22 cellular contexts compared by ENCODE assay signal in genomic region chr9:126677188-126678084, GRCh38.
A peak's percentile ranks its signal among the peaks of the same experiment; 100 is the strongest.
DNase-seq lines count a peak whose midpoint lies in the region; ATAC-seq, FAIRE-seq and TF ChIP-seq lines count a peak whose summit lies in the region.
"Had no signal": no experiment of that assay in that cellular context is flagged by ENCODE, and none has a peak within 500 bp of the region (broad histone marks: within the 10 kb centered on the region; RNA-seq: fewer than 3 reads in every experiment).

No MANE protein-coding gene starts in this region.

- TF ChIP-seq EP300 in SK-N-SH (IDR thresholded peaks at IDR 0.05; ENCODE audit: borderline replicate concordance in 1 of 2, low read depth in 1 of 2, low read length in 1 of 2): no peak

- no peaks in the 10 kb centered on the region for H3K36me3 Mint-ChIP-seq in WTC11

- TF ChIP-seq CTCF in SK-N-SH (IDR thresholded peaks at IDR 0.05): no peak
- no peak for TF ChIP-seq CTCF in WTC11 (IDR thresholded peaks at IDR 0.05)
- TF ChIP-seq CTCF in kidney (IDR thresholded peaks at IDR 0.05; ENCODE audit: borderline replicate concordance, extremely low read depth, insufficient read depth): no peak

- no peaks in the 10 kb centered on the region for H4K20me1 ChIP-seq in SK-N-SH (ENCODE audit: insufficient read depth)

- intact Hi-C loops in kidney (cut with DNase I): no loop called here

- H3K9me2 ChIP-seq in SK-N-SH: no peaks in the 10 kb centered on the region

- H3K27ac Mint-ChIP-seq in WTC11: no peak overlapping the region
- H3K27ac Mint-ChIP-seq: activated naive CD4-positive, alpha-beta T cell treated with anti-CD3 and anti-CD28 coated beads for 36 hours; mesothelial cell of epicardium had no signal

- H3K27me3 Mint-ChIP-seq in WTC11 (ENCODE audit: low read depth): peaks cover 95% of the 10 kb centered on the region

- no peak overlapping the region for H2AFZ ChIP-seq in SK-N-SH (ENCODE audit: low read depth)

- H3F3A ChIP-seq in SK-N-SH (replicated peaks; ENCODE audit: insufficient read depth): no peaks in the 10 kb centered on the region

- H3K27me3 ChIP-seq in SK-N-SH (ENCODE audit: insufficient read depth) (peaks cover 35% of the 10 kb centered on the region), iPS-20b (ENCODE audit: insufficient read depth, low read length) (peaks cover 98% of the 10 kb centered on the region)

- H3K4me1 Mint-ChIP-seq in WTC11: peaks cover 68% of the 10 kb centered on the region

- no peak for ATAC-seq in SK-N-SH treated with all-trans-retinoic acid at 6 μM for 48 hours
- ATAC-seq in WTC11: peak; percentile 7
- ATAC-seq: left ventricle myocardium superior had no signal

- H3K4me3 Mint-ChIP-seq in WTC11: peak overlapping the region; percentile 58
- H3K4me3 Mint-ChIP-seq: activated naive CD4-positive, alpha-beta T cell treated with anti-CD3 and anti-CD28 coated beads for 36 hours; mesothelial cell of epicardium; neural crest cell had no signal

- CTCF ChIA-PET in SK-N-SH (lab: Yijun Ruan, JAX): interaction anchor here (0.8 to 7.3 kb wide), 7 partner anchors 10 to 119 kb away, joined by 3 to 45 read pairs (median 5); no protein-coding TSS in a partner anchor
- CTCF ChIA-PET in WTC11 (lab: Charles Lee): interaction anchor here (0.7 to 8.8 kb wide), 19 partner anchors 10 to 238 kb away, joined by 3 to 112 read pairs (median 8); no protein-coding TSS in a partner anchor
- CTCF ChIA-PET in HEK293T (lab: Yijun Ruan, JAX): interaction anchor here (1.2 to 1.4 kb wide), 2 partner anchors 13 kb away, joined by 4 to 7 read pairs; no protein-coding TSS in a partner anchor

- no peaks in the 10 kb centered on the region for H3K9me3 ChIP-seq in SK-N-SH
- no peaks in the 10 kb centered on the region for H3K9me3 ChIP-seq in ES-I3 (ENCODE audit: control insufficient read depth, insufficient read depth, low read length)
- no peaks in the 10 kb centered on the region for H3K9me3 ChIP-seq in iPS-20b (ENCODE audit: insufficient read depth, low read depth, low read length)
- H3K9me3 ChIP-seq in kidney (ENCODE audit: control insufficient read depth in 1 of 2, low read length in 2 of 2): no peaks in the 10 kb centered on the region
- H3K9me3 ChIP-seq: right lobe of liver, transverse colon had no signal

- no peaks in the 10 kb centered on the region for H3K79me2 ChIP-seq in SK-N-SH (ENCODE audit: insufficient read depth)

- H3K4me3 ChIP-seq in SK-N-SH (ENCODE audit: low read depth in 2 of 2, low read length in 1 of 2): no peak overlapping the region
- H3K4me3 ChIP-seq in iPS-20b (ENCODE audit: low read length): peak overlapping the region; percentile 45; the same call in 1 of the 2 replicates
- H3K4me3 ChIP-seq in kidney (ENCODE audit: low read length in 2 of 2): no peak overlapping the region
- H3K4me3 ChIP-seq: right lobe of liver, transverse colon had no signal

- FAIRE-seq in RCC 7860 (lab: Jason Lieb, UNC): no peak
- no peak for FAIRE-seq in kidney (lab: Jason Lieb, UNC)
- FAIRE-seq: endothelial cell of umbilical vein, GM12891, HTR-8/SVneo had no signal

- no peaks in the 10 kb centered on the region for H3K9me3 Mint-ChIP-seq in WTC11
- H3K9me3 Mint-ChIP-seq: activated naive CD4-positive, alpha-beta T cell treated with anti-CD3 and anti-CD28 coated beads for 36 hours; mesothelial cell of epicardium; neural crest cell had no signal

- H3K4me1 ChIP-seq in SK-N-SH (ENCODE audit: control insufficient read depth in 1 of 2, insufficient read depth in 2 of 2, low read depth in 1 of 2, low read length in 1 of 2) (peaks cover 0 to 10% of the 10 kb centered on the region in 2 experiments; a peak in 1 of 4 replicates), ES-I3 (ENCODE audit: insufficient read depth, low read length) (peaks cover 31% of the 10 kb centered on the region), iPS-20b (ENCODE audit: insufficient read depth, low read length) (peaks cover 32% of the 10 kb centered on the region), kidney (ENCODE audit: control insufficient read depth in 1 of 2, insufficient read depth in 1 of 2, low read depth in 1 of 2, low read length in 2 of 2) (no peaks in the 10 kb centered on the region)
- H3K4me1 ChIP-seq: right lobe of liver, transverse colon had no signal

- no peak overlapping the region for H3K4me2 ChIP-seq in SK-N-SH

- POLR2A ChIA-PET in SK-N-SH (lab: Yijun Ruan, JAX) (no interaction called here), WTC11 (lab: Charles Lee) (interaction anchor here (0.7 to 1.0 kb wide), 4 partner anchors 9 to 188 kb away, joined by 3 to 5 read pairs (median 4); no protein-coding TSS in a partner anchor), HEK293T (lab: Yijun Ruan, JAX) (no interaction called here)

- no peak for TF ChIP-seq RAD21 in SK-N-SH (IDR thresholded peaks at IDR 0.05; ENCODE audit: low read length)

- H3K27ac ChIP-seq in SK-N-SH (ENCODE audit: low read depth in 2 of 2, low read length in 1 of 2) (no peak overlapping the region), iPS-20b (ENCODE audit: low read length) (no peak overlapping the region), kidney (ENCODE audit: low read depth in 2 of 2, low read length in 2 of 2) (no peak overlapping the region)
- H3K27ac ChIP-seq: 22Rv1, right lobe of liver, transverse colon had no signal

- H3K36me3 ChIP-seq in SK-N-SH (replicated peaks in 1 of 2; ENCODE audit: control insufficient read depth in 1 of 2, insufficient read depth in 2 of 2, low read length in 1 of 2) (no peaks in the 10 kb centered on the region), ES-I3 (ENCODE audit: insufficient read depth, low read length) (no peaks in the 10 kb centered on the region), iPS-20b (ENCODE audit: insufficient read depth, low read depth, low read length) (no peaks in the 10 kb centered on the region), kidney (ENCODE audit: control insufficient read depth in 1 of 2, insufficient read depth in 2 of 2, low read length in 2 of 2) (no peaks in the 10 kb centered on the region)
- H3K36me3 ChIP-seq: right lobe of liver, transverse colon had no signal

- 39% methylated on average over 7 of the region's 11 CpGs for WGBS in SK-N-SH (ENCODE audit: low lambda C conversion rate)

- H3K9ac ChIP-seq in SK-N-SH: no peak overlapping the region
- peak overlapping the region; percentile 13; the same call in 1 of the 2 replicates for H3K9ac ChIP-seq in ES-I3 (ENCODE audit: low read depth, low read length)
- H3K9ac ChIP-seq in iPS-20b (ENCODE audit: low read depth, low read length): no peak overlapping the region
- H3K9ac ChIP-seq in kidney (ENCODE audit: low read length in 2 of 2): no peak overlapping the region

- DNase-seq in SK-N-SH (no peak), WTC11 (ENCODE audit: low spot score) (no peak), RCC 7860 (ENCODE audit: low spot score) (no peak), kidney (no peak), HEK293T (ENCODE audit: extremely low spot score) (no peak)
- DNase-seq: activated naive CD4-positive, alpha-beta T cell treated with anti-CD3 and anti-CD28 coated beads for 36 hours; central memory CD4-positive, alpha-beta T cell; dermis blood vessel endothelial cell; GOT3; Kasumi-1; left ventricle myocardium superior; transverse colon had no signal

TF ChIP-seq in SK-N-SH treated with all-trans-retinoic acid at 6 μM for 48 hours, 23 proteins besides CTCF, POLR2A, EP300 and RAD21 (continues in another document):
- TF ChIP-seq CREB5 (CRISPR knock-in tag; IDR thresholded peaks at IDR 0.05; ENCODE audit: low read depth): no peak

TF ChIP-seq in SK-N-SH, 30 proteins besides CTCF, POLR2A, EP300 and RAD21:
- no peak for TF ChIP-seq SMC3 (IDR thresholded peaks at IDR 0.05; ENCODE audit: low read depth, low read length)
- TF ChIP-seq NFIC (IDR thresholded peaks at IDR 0.05; ENCODE audit: borderline replicate concordance): no peak
- TF ChIP-seq RCOR1 (IDR thresholded peaks at IDR 0.05; ENCODE audit: low read length): no peak
TF ChIP-seq in SK-N-SH: peak in this region for 0.

TF ChIP-seq in WTC11, 78 proteins besides CTCF, POLR2A, EP300 and RAD21:
- TF ChIP-seq GTF2I (CRISPR knock-in tag; conservative IDR thresholded peaks at IDR 0.05) (peak; percentile 66), MAX (CRISPR knock-in tag; IDR thresholded peaks at IDR 0.05) (0 out of 2 replicates have a peak, but pooled peaks have one; percentile 9), ZNF416 (CRISPR knock-in tag; IDR thresholded peaks at IDR 0.05) (no peak)

TF ChIP-seq in HEK293T, 16 proteins besides CTCF, POLR2A, EP300 and RAD21:
- TF ChIP-seq SUZ12 (IDR thresholded peaks at IDR 0.05) (no peak), ELF4 (IDR thresholded peaks at IDR 0.05) (no peak), TARDBP (IDR thresholded peaks at IDR 0.05) (no peak), L3MBTL2 (conservative IDR thresholded peaks at IDR 0.05) (no peak), CTBP1 (IDR thresholded peaks at IDR 0.05; ENCODE audit: borderline replicate concordance) (no peak), HDGF (IDR thresholded peaks at IDR 0.05; ENCODE audit: borderline replicate concordance) (no peak), SP1 (IDR thresholded peaks at IDR 0.05) (no peak)
